Comparison of ENCODE assay signal across 1 cellular context in the genomic region with DNA sequence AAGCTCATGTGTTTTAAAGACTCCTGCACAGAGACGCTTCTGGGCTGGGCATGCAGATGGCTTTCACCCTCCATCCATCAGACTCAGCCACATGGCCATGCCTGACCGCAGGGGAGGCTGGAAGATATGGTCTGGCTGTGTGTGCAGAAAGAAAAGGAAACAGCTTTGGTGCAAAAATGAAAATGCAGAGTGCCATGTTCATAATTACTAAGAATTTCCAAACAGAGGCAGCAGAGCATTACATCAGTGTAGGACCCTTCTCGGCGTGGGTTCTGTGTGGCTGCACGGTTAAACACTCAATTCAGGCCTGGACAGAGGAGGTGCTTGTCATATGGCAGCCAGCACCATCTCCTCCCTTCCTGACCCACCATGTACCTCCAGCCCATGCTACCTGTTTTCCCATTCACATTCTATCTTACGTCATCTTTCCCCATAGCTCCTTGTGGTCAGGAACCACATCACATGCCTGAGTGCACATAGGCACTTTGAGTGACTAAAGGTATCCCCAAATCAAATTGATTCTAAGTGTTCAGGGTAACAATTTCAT.
TF ChIP-seq lines count a peak whose summit lies in the region.

No MANE protein-coding gene starts in this region.

TF ChIP-seq in SK-N-SH, 30 proteins besides CTCF, POLR2A, EP300 and RAD21 (continued from another document):
- TF ChIP-seq SIN3A (IDR thresholded peaks at IDR 0.05; ENCODE audit: borderline replicate concordance, low read depth, low read length) (no peak), FOXJ3 (CRISPR knock-in tag; IDR thresholded peaks at IDR 0.05) (no peak), CHD2 (IDR thresholded peaks at IDR 0.05; ENCODE audit: low read length, partially characterized antibody) (no peak), NFIC (IDR thresholded peaks at IDR 0.05; ENCODE audit: borderline replicate concordance) (no peak), MXI1 (IDR thresholded peaks at IDR 0.05; ENCODE audit: low read depth, low read length) (no peak), ELF1 (IDR thresholded peaks at IDR 0.05) (no peak), NRF1 (IDR thresholded peaks at IDR 0.05; ENCODE audit: low read depth, low read length) (no peak), PBX3 (IDR thresholded peaks at IDR 0.05) (no peak), FOSL2 (IDR thresholded peaks at IDR 0.05; ENCODE audit: borderline replicate concordance, low read depth) (no peak), POLR2AphosphoS5 (IDR thresholded peaks at IDR 0.05; ENCODE audit: low read depth, low read length) (no peak), MAX (IDR thresholded peaks at IDR 0.05; ENCODE audit: low read depth) (no peak)
- TF ChIP-seq, protein P1, sequence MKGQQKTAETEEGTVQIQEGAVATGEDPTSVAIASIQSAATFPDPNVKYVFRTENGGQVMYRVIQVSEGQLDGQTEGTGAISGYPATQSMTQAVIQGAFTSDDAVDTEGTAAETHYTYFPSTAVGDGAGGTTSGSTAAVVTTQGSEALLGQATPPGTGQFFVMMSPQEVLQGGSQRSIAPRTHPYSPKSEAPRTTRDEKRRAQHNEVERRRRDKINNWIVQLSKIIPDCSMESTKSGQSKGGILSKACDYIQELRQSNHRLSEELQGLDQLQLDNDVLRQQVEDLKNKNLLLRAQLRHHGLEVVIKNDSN (IDR thresholded peaks at IDR 0.05; ENCODE audit: borderline replicate concordance, low read depth): no peak
